24 cellular contexts compared by ENCODE assay signal in the genomic region with DNA sequence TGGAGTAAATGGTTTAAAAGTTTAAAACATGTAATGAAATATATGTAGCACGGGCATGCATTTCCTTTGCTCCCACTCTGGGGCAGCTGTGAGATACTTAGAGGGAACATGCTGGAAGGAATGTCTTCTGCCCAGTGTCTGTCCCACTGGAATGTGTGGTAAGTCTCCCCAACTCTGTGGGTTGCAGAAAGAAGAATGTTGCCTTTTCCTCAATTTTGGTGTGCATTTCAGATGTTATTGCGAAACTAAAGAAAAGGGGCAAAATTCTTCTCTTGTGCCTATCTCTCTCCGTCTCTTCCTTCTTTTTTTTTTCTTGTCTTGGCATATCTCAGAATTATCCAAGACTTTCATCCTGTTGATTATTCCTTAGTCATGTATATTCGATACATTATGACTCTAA.
A peak's percentile ranks its signal among the peaks of the same experiment; 100 is the strongest.
DNase-seq lines count a peak whose midpoint lies in the region; ATAC-seq, FAIRE-seq and TF ChIP-seq lines count a peak whose summit lies in the region.
"Had no signal": no experiment of that assay in that cellular context is flagged by ENCODE, and none has a peak within 500 bp of the region (broad histone marks: within the 10 kb centered on the region; RNA-seq: fewer than 3 reads in every experiment).

No MANE protein-coding gene starts in this region.

- peaks cover 0 to 3% of the 10 kb centered on the region in 2 experiments; a peak in 2 of 5 replicates for H3K27me3 ChIP-seq in HepG2 (ENCODE audit: control insufficient read depth in 1 of 2, insufficient read depth in 2 of 2, low read length in 2 of 2)
- no peaks in the 10 kb centered on the region for H3K27me3 ChIP-seq in right lobe of liver
- no peaks in the 10 kb centered on the region for H3K27me3 ChIP-seq in astrocyte (ENCODE audit: insufficient read depth, low read length)
- no peaks in the 10 kb centered on the region for H3K27me3 ChIP-seq in skeletal muscle satellite cell (ENCODE audit: control insufficient read depth, insufficient read depth, low read length)
- H3K27me3 ChIP-seq: adrenal gland, foreskin keratinocyte, vagina had no signal

- TF ChIP-seq CTCF in HepG2 (CRISPR knock-in tag; IDR thresholded peaks at IDR 0.05) (no peak), right lobe of liver (IDR thresholded peaks at IDR 0.05) (no peak), astrocyte (IDR thresholded peaks at IDR 0.05; ENCODE audit: insufficient read depth, low read depth, low read length) (no peak), fibroblast of the aortic adventitia (IDR thresholded peaks at IDR 0.05; ENCODE audit: insufficient read depth, low read length) (no peak)

- peaks cover 50% of the 10 kb centered on the region for H3K4me1 Mint-ChIP-seq in astrocyte (ENCODE audit: low read depth, unreplicated experiment)

- H2AFZ ChIP-seq in HepG2 (ENCODE audit: low read length) (no peak overlapping the region), astrocyte (ENCODE audit: low read depth, low read length) (no peak overlapping the region)

- no peaks in the 10 kb centered on the region for H3K36me3 Mint-ChIP-seq in astrocyte (ENCODE audit: low read depth, unreplicated experiment)
- H3K36me3 Mint-ChIP-seq: CD4-positive, alpha-beta memory T cell; memory B cell had no signal

- H3K27ac Mint-ChIP-seq in astrocyte (ENCODE audit: unreplicated experiment): peak overlapping the region; percentile 9
- H3K27ac Mint-ChIP-seq: memory B cell had no signal

- H3K9me3 ChIP-seq in HepG2 (ENCODE audit: low read length): no peaks in the 10 kb centered on the region
- H3K9me3 ChIP-seq in right lobe of liver: no peaks in the 10 kb centered on the region
- H3K9me3 ChIP-seq in astrocyte (ENCODE audit: insufficient read depth, low read depth, low read length): no peaks in the 10 kb centered on the region
- no peaks in the 10 kb centered on the region for H3K9me3 ChIP-seq in skeletal muscle satellite cell (replicated peaks; ENCODE audit: low read length)
- H3K9me3 ChIP-seq: adrenal gland, prostate gland, vagina had no signal

- CTCF ChIA-PET in HepG2 (lab: Yijun Ruan, JAX; ENCODE audit: low intra/inter-chr PET ratio, low total read pairs): no interaction called here

- in situ Hi-C loops in HepG2 (cut with HindIII; ENCODE audit: extremely low pct_ligation_motif_present, low pct_unique_long_range_greater_than_20kb): no loop called here

- H3K9ac ChIP-seq in HepG2 (ENCODE audit: insufficient read depth, low read depth, low read length): no peak overlapping the region
- no peak overlapping the region for H3K9ac ChIP-seq in astrocyte (ENCODE audit: low read length)
- H3K9ac ChIP-seq in skeletal muscle satellite cell (ENCODE audit: low read depth, low read length): peak overlapping the region; percentile 81

- no peak overlapping the region for H3K4me3 ChIP-seq in HepG2 (replicated peaks in 1 of 3; ENCODE audit: insufficient read depth in 1 of 3, low read depth in 2 of 3, low read length in 3 of 3)
- H3K4me3 ChIP-seq in right lobe of liver: no peak overlapping the region
- no peak overlapping the region for H3K4me3 ChIP-seq in astrocyte (ENCODE audit: insufficient read depth, low read depth, low read length)
- H3K4me3 ChIP-seq in fibroblast of the aortic adventitia (ENCODE audit: low read depth, low read length): no peak overlapping the region
- H3K4me3 ChIP-seq in skeletal muscle satellite cell (ENCODE audit: low read length): peak overlapping the region; percentile 10
- H3K4me3 ChIP-seq: adrenal gland, prostate gland, vagina had no signal

- H4K20me1 ChIP-seq in HepG2 (ENCODE audit: insufficient read depth, low read length) (no peaks in the 10 kb centered on the region), astrocyte (ENCODE audit: insufficient read depth, low read length) (no peaks in the 10 kb centered on the region)

- TF ChIP-seq EP300 in HepG2 (IDR thresholded peaks at IDR 0.05; ENCODE audit: low read depth in 2 of 2, low read length in 2 of 2) (no peak), HepG2 (CRISPR knock-in tag; IDR thresholded peaks at IDR 0.05; ENCODE audit: borderline replicate concordance) (no peak)

- no peaks in the 10 kb centered on the region for H3K4me1 ChIP-seq in HepG2 (ENCODE audit: insufficient read depth, low read length)
- H3K4me1 ChIP-seq in right lobe of liver: no peaks in the 10 kb centered on the region
- H3K4me1 ChIP-seq in astrocyte (ENCODE audit: insufficient read depth, low read length): peaks cover 43% of the 10 kb centered on the region
- peaks cover 92% of the 10 kb centered on the region for H3K4me1 ChIP-seq in skeletal muscle satellite cell (ENCODE audit: control insufficient read depth, insufficient read depth, low read length)
- H3K4me1 ChIP-seq: foreskin keratinocyte had no signal

- H3K79me2 ChIP-seq in HepG2 (ENCODE audit: insufficient read depth, low read length): no peaks in the 10 kb centered on the region
- H3K79me2 ChIP-seq in astrocyte (ENCODE audit: insufficient read depth, low read length): no peaks in the 10 kb centered on the region

- H3K36me3 ChIP-seq in HepG2 (replicated peaks in 1 of 2; ENCODE audit: control insufficient read depth in 1 of 2, insufficient read depth in 2 of 2, low read length in 2 of 2) (no peaks in the 10 kb centered on the region), right lobe of liver (no peaks in the 10 kb centered on the region), astrocyte (ENCODE audit: insufficient read depth, low read length) (no peaks in the 10 kb centered on the region), skeletal muscle satellite cell (ENCODE audit: insufficient read depth, low read length) (peaks cover 3% of the 10 kb centered on the region)
- H3K36me3 ChIP-seq: adrenal gland, prostate gland, vagina had no signal

- H3K27ac ChIP-seq in HepG2 (ENCODE audit: extremely low read length, insufficient read depth, low read length): no peak overlapping the region
- no peak overlapping the region for H3K27ac ChIP-seq in right lobe of liver
- H3K27ac ChIP-seq in astrocyte (ENCODE audit: low read depth, low read length): no peak overlapping the region
- H3K27ac ChIP-seq: adrenal gland, foreskin keratinocyte, prostate gland, vagina had no signal

- TF ChIP-seq RAD21 in HepG2 (CRISPR knock-in tag; IDR thresholded peaks at IDR 0.05): no peak

- DNase-seq in HepG2 (ENCODE audit: low spot score): no peak
- DNase-seq in right lobe of liver: no peak
- peak; percentile 82 for DNase-seq in astrocyte (ENCODE audit: low read depth)
- DNase-seq in fibroblast of the aortic adventitia (ENCODE audit: low read depth): peak; percentile 50
- no peak for DNase-seq in putamen (ENCODE audit: low spot score)
- DNase-seq: activated CD4-positive, alpha-beta T cell treated with anti-CD3 and anti-CD28 coated beads for 4 hours; activated effector memory CD4-positive, alpha-beta T cell treated with Interleukin-2 at 50 U/mL for 16 hours; adrenal gland; CD4-positive, alpha-beta memory T cell; foreskin keratinocyte; KG1; NCI-H1092; NCI-H2029 treated with DMSO at 0.1 percent for 48 hours; NCI-H446 treated with DMSO at 0.1 percent for 48 hours; stimulated activated CD4-positive, alpha-beta T cell treated with anti-CD3 and anti-CD28 coated beads, Interleukin-12 subunit alpha, Interleukin-12 subunit beta, amount 100 ng/mL, for 4 hours; substantia nigra had no signal

- peaks cover 2% of the 10 kb centered on the region for H3K9me3 Mint-ChIP-seq in astrocyte (ENCODE audit: unreplicated experiment)
- H3K9me3 Mint-ChIP-seq: CD4-positive, alpha-beta memory T cell; memory B cell had no signal

- FAIRE-seq in HepG2 (lab: Jason Lieb, UNC) (no peak), astrocyte (lab: Jason Lieb, UNC) (peak; percentile 5)
- FAIRE-seq: colon, TTC549 had no signal

- no TSS peak for BruUV-seq in HepG2 (replicated peaks; lab: Mats Ljungman, UMichigan)

- H3K4me3 Mint-ChIP-seq in astrocyte (ENCODE audit: unreplicated experiment): peak overlapping the region; percentile 11
- H3K4me3 Mint-ChIP-seq: CD4-positive, alpha-beta memory T cell; memory B cell had no signal

- H3K4me2 ChIP-seq in HepG2 (ENCODE audit: low read depth, low read length) (no peak overlapping the region), astrocyte (ENCODE audit: low read length) (peak overlapping the region; percentile 44), skeletal muscle satellite cell (ENCODE audit: low read length) (peak overlapping the region; percentile 32)

- no peaks in the 10 kb centered on the region for H3K27me3 Mint-ChIP-seq in astrocyte (ENCODE audit: low read depth, unreplicated experiment)

- 49% methylated on average over 4 of the region's 4 CpGs for WGBS in HepG2 (ENCODE audit: low lambda C conversion rate)
- WGBS in right lobe of liver (ENCODE audit: insufficient coverage, low coverage, low lambda C conversion rate, missing lambda C conversion rate): 65% methylated on average over 4 of the region's 4 CpGs

- intact Hi-C loops in HepG2 (cut with micrococcal nuclease; ENCODE audit: unreplicated experiment): no loop called here
- intact Hi-C loops in right lobe of liver (cut with DNase I): no loop called here

- POLR2A ChIA-PET in HepG2 (lab: Yijun Ruan, JAX): no interaction called here

- no peak for TF ChIP-seq POLR2A in HepG2 (IDR thresholded peaks at IDR 0.05; ENCODE audit: insufficient read depth in 1 of 2, low read depth in 2 of 2, low read length in 2 of 2)
- no peak for TF ChIP-seq POLR2A in right lobe of liver (IDR thresholded peaks at IDR 0.05)

- ATAC-seq in HepG2 (no peak), right lobe of liver (no peak), HG02642 (IDR thresholded peaks at IDR 0.05; ENCODE audit: poor library complexity, unreplicated experiment) (no peak), GM18511 (IDR thresholded peaks at IDR 0.05; ENCODE audit: unreplicated experiment) (no peak)
- ATAC-seq: foreskin keratinocyte had no signal

TF ChIP-seq in HepG2, 621 proteins besides CTCF, POLR2A, EP300 and RAD21:
- TF ChIP-seq CEBPB (IDR thresholded peaks at IDR 0.05; ENCODE audit: borderline replicate concordance, low read depth, low read length) (peak; percentile 65; the same call in 1 of the 2 replicates), CREB3 (CRISPR knock-in tag; IDR thresholded peaks at IDR 0.05) (no peak)

Comparison
In these comparisons a context has a peak if more than half of its experiments do, and no peak if none do; other contexts are left out.
1. DNase-seq: peak in astrocyte (single experiment) and fibroblast of the aortic adventitia (single experiment); none in HepG2 (single experiment), right lobe of liver (0 of 3) and putamen (single experiment).